In the genomic region with DNA sequence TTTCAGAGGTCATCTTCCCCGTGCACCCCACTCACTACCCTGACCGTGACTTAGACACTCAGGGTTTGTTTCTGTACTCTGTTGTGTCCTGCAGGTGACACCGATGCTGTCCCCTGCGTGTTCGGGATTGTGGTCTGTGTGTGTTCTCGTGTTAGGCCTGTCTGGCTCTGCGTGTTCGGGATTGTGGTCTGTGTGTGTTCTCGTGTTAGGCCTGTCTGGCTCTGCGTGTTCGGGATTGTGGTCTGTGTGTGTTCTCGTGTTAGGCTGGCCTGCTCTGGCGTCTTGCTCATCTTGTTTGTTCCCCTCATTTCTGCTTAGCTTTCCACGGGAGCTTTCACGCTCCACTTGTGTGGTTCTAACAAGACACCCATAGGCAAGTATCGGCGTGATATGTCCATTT, we compare ENCODE assay signal across 14 cellular contexts. TPM values are rescaled to one million over a fixed set of nuclear protein-coding genes. Genes with fewer than 3 reads are reported as not detected.
DNase-seq lines count a peak whose midpoint lies in the region; FAIRE-seq and TF ChIP-seq lines count a peak whose summit lies in the region.
"Not testable (repeated sequence)": the region's sequence is repeated elsewhere in the genome, so short reads cannot be mapped to it uniquely, and the experiment has no call there.
"Had no signal": no experiment of that assay in that cellular context is flagged by ENCODE, and none has a peak within 500 bp of the region (broad histone marks: within the 10 kb centered on the region; RNA-seq: fewer than 3 reads in every experiment).

No MANE protein-coding gene starts in this region.

- not testable (repeated sequence) for H3K36me3 Mint-ChIP-seq in H9 (ENCODE audit: insufficient read depth in 1 of 3, low read depth in 3 of 3); activated naive CD4-positive, alpha-beta T cell treated with anti-CD3 and anti-CD28 coated beads, Interleukin-2, amount 10 ng/mL, durations not matched to agents 7 days and 5 days; endodermal cell (ENCODE audit: low read depth)

- H3K27me3 ChIP-seq in BLaER1; H9 (ENCODE audit: insufficient read depth, low read length); bronchial epithelial cell (ENCODE audit: control insufficient read depth, insufficient read depth, low read length); endodermal cell (ENCODE audit: control insufficient read depth, insufficient read depth, low read length, poor library complexity, severe bottlenecking); spleen (replicated peaks in 1 of 7): not testable (repeated sequence)

- H3K4me3 Mint-ChIP-seq in H9; activated naive CD4-positive, alpha-beta T cell treated with anti-CD3 and anti-CD28 coated beads, Interleukin-2, amount 10 ng/mL, durations not matched to agents 7 days and 5 days; endodermal cell: not testable (repeated sequence)

- not testable (repeated sequence) for H3K4ac ChIP-seq in H9 (ENCODE audit: low read depth, low read length)

- H3T11ph ChIP-seq in H9 (ENCODE audit: low read length), result not testable (repeated sequence)

- not testable (repeated sequence) for H3K9me3 Mint-ChIP-seq in H9; activated naive CD4-positive, alpha-beta T cell treated with anti-CD3 and anti-CD28 coated beads, Interleukin-2, amount 10 ng/mL, durations not matched to agents 7 days and 5 days; endodermal cell

- not testable (repeated sequence) for H4K5ac ChIP-seq in H9 (ENCODE audit: insufficient read length, low read depth, low read length)

- peak; percentile 95 for FAIRE-seq in bronchial epithelial cell (lab: Jason Lieb, UNC)

- not testable (repeated sequence) for H3K56ac ChIP-seq in H9 (ENCODE audit: insufficient read length, low read depth, low read length)

- not testable (repeated sequence) for H3K27ac ChIP-seq in BLaER1; H9 (ENCODE audit: insufficient read length, low read depth, low read length); endodermal cell (ENCODE audit: low read depth, low read length); spleen
- peak overlapping the region; percentile 64 for H3K27ac ChIP-seq in VCaP

- H3K23me2 ChIP-seq in H9 (ENCODE audit: insufficient read length, low read depth, low read length, poor library complexity, severe bottlenecking), result not testable (repeated sequence)

- not testable (repeated sequence) for TF ChIP-seq POLR2A in spleen (IDR thresholded peaks at IDR 0.05)

- H3K36me3 ChIP-seq in BLaER1 (peaks cover 27% of the 10 kb centered on the region), bronchial epithelial cell (ENCODE audit: control insufficient read depth, insufficient read depth, low read length) (peaks cover 39% of the 10 kb centered on the region)
- H3K36me3 ChIP-seq in endodermal cell (ENCODE audit: control insufficient read depth, insufficient read depth, low read length); spleen: not testable (repeated sequence)

- H3K4me3 ChIP-seq in BLaER1; bronchial epithelial cell (ENCODE audit: low read depth, low read length); endodermal cell (ENCODE audit: low read length); spleen: not testable (repeated sequence)

- H3K4me1 Mint-ChIP-seq in H9, result peaks cover 5 to 12% of the 10 kb centered on the region in 2 experiments; a peak in 3 of 4 replicates
- not testable (repeated sequence) for H3K4me1 Mint-ChIP-seq in activated naive CD4-positive, alpha-beta T cell treated with anti-CD3 and anti-CD28 coated beads, Interleukin-2, amount 10 ng/mL, durations not matched to agents 7 days and 5 days
- peaks cover 34% of the 10 kb centered on the region for H3K4me1 Mint-ChIP-seq in endodermal cell

- not testable (repeated sequence) for H2AK5ac ChIP-seq in H9 (ENCODE audit: insufficient read length, low read length)

- 0 out of 7 replicates have a peak overlapping the region, but pooled peaks of 1 of the 3 experiments have one; percentile 6 for H3K27ac Mint-ChIP-seq in H9
- H3K27ac Mint-ChIP-seq in activated naive CD4-positive, alpha-beta T cell treated with anti-CD3 and anti-CD28 coated beads, Interleukin-2, amount 10 ng/mL, durations not matched to agents 7 days and 5 days, result not testable (repeated sequence)
- H3K27ac Mint-ChIP-seq in endodermal cell, result peak overlapping the region; percentile 23

- H4K91ac ChIP-seq in H9 (ENCODE audit: insufficient read length, low read depth, low read length), result not testable (repeated sequence)

- H2AFZ ChIP-seq in H9 (ENCODE audit: low read length), result not testable (repeated sequence)

- CTCF ChIA-PET in activated naive CD4-positive, alpha-beta T cell treated with anti-CD3 and anti-CD28 coated beads, Interleukin-2, amount 10 ng/mL, durations not matched to agents 7 days and 5 days (lab: Charles Lee), result not testable (repeated sequence)

- H3K23ac ChIP-seq in H9 (ENCODE audit: insufficient read length, low read depth, low read length), result not testable (repeated sequence)

- not testable (repeated sequence) for H2BK20ac ChIP-seq in H9 (ENCODE audit: low read depth, low read length, poor library complexity, severe bottlenecking)

- not testable (repeated sequence) for H3K14ac ChIP-seq in H9 (ENCODE audit: insufficient read depth, low read length)

- peaks cover 100% of the 10 kb centered on the region for H4K20me1 ChIP-seq in BLaER1
- H4K20me1 ChIP-seq in H9 (ENCODE audit: control insufficient read depth, insufficient read depth, insufficient read length), result not testable (repeated sequence)

- 0 out of 2 replicates have a peak overlapping the region, but pooled peaks have one; percentile 7 for H3K9ac ChIP-seq in BLaER1
- H3K9ac ChIP-seq in H9 (ENCODE audit: extremely low read depth, insufficient read length, low read length); endodermal cell (ENCODE audit: extremely low read depth, low read length, poor library complexity, severe bottlenecking): not testable (repeated sequence)

- peak overlapping the region; percentile 97; the same call in 1 of the 2 replicates for H3K4me2 ChIP-seq in BLaER1
- H3K4me2 ChIP-seq in H9 (ENCODE audit: insufficient read depth, insufficient read length, low read length), result not testable (repeated sequence)

- not testable (repeated sequence) for H3K27me3 Mint-ChIP-seq in H9 (ENCODE audit: low read depth); activated naive CD4-positive, alpha-beta T cell treated with anti-CD3 and anti-CD28 coated beads, Interleukin-2, amount 10 ng/mL, durations not matched to agents 7 days and 5 days; endodermal cell (ENCODE audit: insufficient read depth)

- H2BK15ac ChIP-seq in H9 (ENCODE audit: low read depth, low read length), result not testable (repeated sequence)

- WGBS in H9 (ENCODE audit: extremely low coverage, insufficient read length, low lambda C conversion rate), result no CpG with 5 or more reads among the region's 17 CpGs
- WGBS in endodermal cell (ENCODE audit: insufficient coverage in 1 of 2, insufficient read length in 1 of 2), 2 experiments, result 96% methylated on average over 16 to 17 of the region's 17 CpGs
- WGBS in spleen, 5 donors, result 93 to 95% (median 93%) methylated on average over 17 of the region's 17 CpGs

- DNase-seq in H9 (peak; percentile 4), mesenteric fat pad (ENCODE audit: low spot score) (peak; percentile 37), spleen (peak; percentile 40)
- peak; percentile 3 for DNase-seq in activated naive CD4-positive, alpha-beta T cell treated with anti-CD3 and anti-CD28 coated beads, Interleukin-2, amount 10 ng/mL, durations not matched to agents 7 days and 5 days
- DNase-seq in bronchial epithelial cell (ENCODE audit: low read depth); endodermal cell: not testable (repeated sequence)

- not testable (repeated sequence) for H2BK120ac ChIP-seq in H9 (ENCODE audit: low read depth, low read length, poor library complexity, severe bottlenecking)

- H3K79me2 ChIP-seq in H9 (ENCODE audit: insufficient read depth, low read length), result not testable (repeated sequence)

- H3K79me1 ChIP-seq in H9 (ENCODE audit: insufficient read depth, low read depth, low read length, poor library complexity, severe bottlenecking), result not testable (repeated sequence)

- not testable (repeated sequence) for H2BK5ac ChIP-seq in H9 (ENCODE audit: insufficient read length, low read length)

- not testable (repeated sequence) for H3K9me3 ChIP-seq in BLaER1; H9 (ENCODE audit: control insufficient read depth, low read depth, low read length); endodermal cell (ENCODE audit: control insufficient read depth, low read length); spleen

- H3K4me1 ChIP-seq in BLaER1 (peaks cover 88% of the 10 kb centered on the region), endodermal cell (ENCODE audit: control insufficient read depth, insufficient read depth, low read length) (peaks cover 11% of the 10 kb centered on the region)
- not testable (repeated sequence) for H3K4me1 ChIP-seq in H9 (ENCODE audit: insufficient read depth, low read length); spleen

- intact Hi-C loops in spleen (cut with DNase I; ENCODE audit: low total_unique reads), result not testable (repeated sequence)

- H4K8ac ChIP-seq in H9 (replicated peaks; ENCODE audit: insufficient read length, low read depth, low read length), result not testable (repeated sequence)

- H3K18ac ChIP-seq in H9 (ENCODE audit: insufficient read length, low read depth, low read length), result not testable (repeated sequence)

- TF ChIP-seq CTCF in H9 (conservative IDR thresholded peaks at IDR 0.05); VCaP (conservative IDR thresholded peaks at IDR 0.05); bronchial epithelial cell (IDR thresholded peaks at IDR 0.05; ENCODE audit: insufficient read depth, low read length, severe bottlenecking); endodermal cell (conservative IDR thresholded peaks at IDR 0.05); spleen (IDR thresholded peaks at IDR 0.05 in 8 of 11, conservative IDR thresholded peaks at IDR 0.05 in 3 of 11): not testable (repeated sequence)

- not testable (repeated sequence) for H2BK12ac ChIP-seq in H9 (ENCODE audit: insufficient read length, low read depth, low read length)

RNA-seq across cellular contexts. Expression of a gene that starts 30.6 kb away (rescaled TPM):
- 0.33 and 0.37 TPM in 2 replicates for total RNA-seq in H9 (2021)
- not detected in 2 replicates for total RNA-seq in bronchial epithelial cell
- total RNA-seq in endodermal cell, result under 1 TPM in 1 of 2 donors, not detected in 1; 0.46 TPM
- 0.93 TPM for polyA plus RNA-seq in endodermal cell (2013, experiment 1 of 2)
- 0.50 TPM for polyA plus RNA-seq in endodermal cell (2013, experiment 2 of 2)
- total RNA-seq in mesenteric fat pad, result not detected
- total RNA-seq in spleen, result under 1 TPM in 2 of 7 donors, not detected in 5; 0.32 to 0.47 TPM
- polyA plus RNA-seq in spleen, result under 1 TPM; 0.11 to 0.35 (median 0.22) TPM
- total RNA-seq: CD4-positive, CD25-positive, alpha-beta regulatory T cell; CD8-positive, alpha-beta memory T cell; HT1080; IMR-90 had no signal
- polyA plus RNA-seq: BJ; CD8-positive, alpha-beta memory T cell had no signal

RNA-seq across cellular contexts. Expression of a gene that starts 51.9 kb away (rescaled TPM):
- 0.26 TPM in 1 of 2 replicates, not detected in the other for total RNA-seq in H9 (2021)
- 1.0 and 4.2 TPM in 2 replicates for total RNA-seq in bronchial epithelial cell
- 1 to 10 TPM in 1 of 2 donors, under 1 TPM in 1; 0.38 to 1.3 TPM for total RNA-seq in endodermal cell
- 0.46 TPM for polyA plus RNA-seq in endodermal cell (2013, experiment 1 of 2)
- 1.0 TPM for polyA plus RNA-seq in endodermal cell (2013, experiment 2 of 2)
- total RNA-seq in mesenteric fat pad, result not detected
- 1 to 10 TPM in 6 of 7 donors, under 1 TPM in 1; 0.69 to 7.1 (median 1.6) TPM for total RNA-seq in spleen
- 10 to 100 TPM in 1 of 3 donors, 1 to 10 TPM in 2; 1.7 to 13.5 (median 8.7) TPM for polyA plus RNA-seq in spleen
- total RNA-seq: CD4-positive, CD25-positive, alpha-beta regulatory T cell; CD8-positive, alpha-beta memory T cell; HFFc6; HT1080; IMR-90 had no signal
- polyA plus RNA-seq: BJ; CD8-positive, alpha-beta memory T cell; IMR-90 had no signal
